Comparison of ENCODE assay signal across 16 cellular contexts in genomic region chr10:69071610-69072009, GRCh38.
"Had no signal": no experiment of that assay in that cellular context is flagged by ENCODE, and none has a peak within 500 bp of the region (broad histone marks: within the 10 kb centered on the region; RNA-seq: fewer than 3 reads in every experiment).

No MANE protein-coding gene starts in this region.

- H3K4me3 ChIP-seq: pancreas, prostate gland, skin epidermis had no signal

- H3K9me3 ChIP-seq: pancreas, prostate gland had no signal

- H3K4me3 Mint-ChIP-seq: effector memory CD8-positive, alpha-beta T cell; naive thymus-derived CD8-positive, alpha-beta T cell had no signal

- H3K27ac ChIP-seq: foreskin keratinocyte, pancreas, prostate gland, skin epidermis had no signal

- H3K36me3 ChIP-seq: pancreas, prostate gland had no signal

- ATAC-seq: effector memory CD8-positive, alpha-beta T cell; foreskin keratinocyte; naive thymus-derived CD8-positive, alpha-beta T cell; pancreas; sciatic nerve had no signal

- H3K27me3 ChIP-seq: foreskin keratinocyte, pancreas had no signal

- H3K9me3 Mint-ChIP-seq: effector memory CD8-positive, alpha-beta T cell; naive thymus-derived CD8-positive, alpha-beta T cell had no signal

- H3K36me3 Mint-ChIP-seq: naive thymus-derived CD8-positive, alpha-beta T cell had no signal

- H3K4me1 ChIP-seq: foreskin keratinocyte, pancreas, prostate gland had no signal

- H3K27me3 Mint-ChIP-seq: effector memory CD8-positive, alpha-beta T cell; naive thymus-derived CD8-positive, alpha-beta T cell had no signal

- H3K27ac Mint-ChIP-seq: effector memory CD8-positive, alpha-beta T cell had no signal

- DNase-seq: effector memory CD8-positive, alpha-beta T cell; erythroblast; foreskin keratinocyte; head of caudate nucleus; hypothalamus; islet precursor cell; mammary epithelial cell; naive thymus-derived CD8-positive, alpha-beta T cell; nucleus accumbens; pancreas; stimulated activated CD4-positive, alpha-beta T cell treated with anti-CD3 and anti-CD28 coated beads, Interleukin-2, amount 100 ng/mL, for 24 hours; stimulated activated naive CD4-positive, alpha-beta T cell treated with Interleukin-2 at 50 U/mL for 16 hours; trophoblast cell had no signal
